ENCODE assay signal across 1 cellular context in the genomic region with DNA sequence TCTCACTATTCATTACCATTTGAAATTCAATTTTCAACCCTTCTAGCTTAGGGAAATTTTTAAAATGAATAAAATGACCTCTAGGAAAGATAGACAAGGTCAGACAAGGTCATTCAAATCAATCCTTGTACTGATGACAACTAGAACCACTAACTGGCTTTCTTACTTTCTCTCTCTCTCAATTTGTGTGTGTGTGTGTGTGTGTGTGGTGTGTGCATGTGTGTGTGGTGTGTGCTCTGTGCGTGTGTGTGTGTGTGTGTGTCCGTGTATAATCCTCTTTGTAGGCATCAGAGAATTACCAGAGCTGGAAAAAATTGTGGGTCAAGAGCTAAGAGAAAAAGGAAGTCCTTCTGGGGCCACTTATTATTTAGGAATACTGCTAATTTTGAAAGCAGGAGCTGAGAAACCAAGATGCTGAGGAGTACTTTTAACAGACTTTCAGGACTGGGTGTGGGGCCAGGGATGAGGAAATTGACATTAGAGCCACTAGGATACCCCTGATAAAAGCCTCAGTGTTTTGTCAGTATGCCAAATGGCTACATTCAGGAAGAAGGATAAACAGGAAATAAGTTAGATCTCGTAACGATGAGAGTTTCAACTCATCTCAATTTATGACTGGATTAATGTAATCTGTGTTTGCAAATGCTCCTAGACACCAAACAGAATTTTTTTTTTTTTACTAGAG.
TF ChIP-seq lines count a peak whose summit lies in the region.

No MANE protein-coding gene starts in this region.

TF ChIP-seq in GM23338, 12 proteins besides CTCF, POLR2A, EP300 and RAD21:
- TF ChIP-seq ZNF462 (CRISPR knock-in tag; IDR thresholded peaks at IDR 0.05) (no peak), NANOG (IDR thresholded peaks at IDR 0.05; ENCODE audit: borderline replicate concordance) (no peak), EZH2 (IDR thresholded peaks at IDR 0.05; ENCODE audit: low read depth, unreplicated experiment) (no peak), STAT1 (IDR thresholded peaks at IDR 0.05; ENCODE audit: unreplicated experiment) (no peak), JUNB (IDR thresholded peaks at IDR 0.05; ENCODE audit: unreplicated experiment) (no peak), CREB1 (CRISPR knock-in tag; IDR thresholded peaks at IDR 0.05; ENCODE audit: low read depth) (no peak), ZNF331 (CRISPR knock-in tag; IDR thresholded peaks at IDR 0.05; ENCODE audit: low read depth) (no peak), EZH2phosphoT487 (IDR thresholded peaks at IDR 0.05; ENCODE audit: unreplicated experiment) (no peak), ZNF114 (CRISPR knock-in tag; IDR thresholded peaks at IDR 0.05) (no peak), POLR2AphosphoS5 (IDR thresholded peaks at IDR 0.05; ENCODE audit: low read depth) (no peak)
- TF ChIP-seq, protein P1, sequence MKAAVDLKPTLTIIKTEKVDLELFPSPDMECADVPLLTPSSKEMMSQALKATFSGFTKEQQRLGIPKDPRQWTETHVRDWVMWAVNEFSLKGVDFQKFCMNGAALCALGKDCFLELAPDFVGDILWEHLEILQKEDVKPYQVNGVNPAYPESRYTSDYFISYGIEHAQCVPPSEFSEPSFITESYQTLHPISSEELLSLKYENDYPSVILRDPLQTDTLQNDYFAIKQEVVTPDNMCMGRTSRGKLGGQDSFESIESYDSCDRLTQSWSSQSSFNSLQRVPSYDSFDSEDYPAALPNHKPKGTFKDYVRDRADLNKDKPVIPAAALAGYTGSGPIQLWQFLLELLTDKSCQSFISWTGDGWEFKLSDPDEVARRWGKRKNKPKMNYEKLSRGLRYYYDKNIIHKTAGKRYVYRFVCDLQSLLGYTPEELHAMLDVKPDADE (IDR thresholded peaks at IDR 0.05), result no peak
- TF ChIP-seq, protein P2, sequence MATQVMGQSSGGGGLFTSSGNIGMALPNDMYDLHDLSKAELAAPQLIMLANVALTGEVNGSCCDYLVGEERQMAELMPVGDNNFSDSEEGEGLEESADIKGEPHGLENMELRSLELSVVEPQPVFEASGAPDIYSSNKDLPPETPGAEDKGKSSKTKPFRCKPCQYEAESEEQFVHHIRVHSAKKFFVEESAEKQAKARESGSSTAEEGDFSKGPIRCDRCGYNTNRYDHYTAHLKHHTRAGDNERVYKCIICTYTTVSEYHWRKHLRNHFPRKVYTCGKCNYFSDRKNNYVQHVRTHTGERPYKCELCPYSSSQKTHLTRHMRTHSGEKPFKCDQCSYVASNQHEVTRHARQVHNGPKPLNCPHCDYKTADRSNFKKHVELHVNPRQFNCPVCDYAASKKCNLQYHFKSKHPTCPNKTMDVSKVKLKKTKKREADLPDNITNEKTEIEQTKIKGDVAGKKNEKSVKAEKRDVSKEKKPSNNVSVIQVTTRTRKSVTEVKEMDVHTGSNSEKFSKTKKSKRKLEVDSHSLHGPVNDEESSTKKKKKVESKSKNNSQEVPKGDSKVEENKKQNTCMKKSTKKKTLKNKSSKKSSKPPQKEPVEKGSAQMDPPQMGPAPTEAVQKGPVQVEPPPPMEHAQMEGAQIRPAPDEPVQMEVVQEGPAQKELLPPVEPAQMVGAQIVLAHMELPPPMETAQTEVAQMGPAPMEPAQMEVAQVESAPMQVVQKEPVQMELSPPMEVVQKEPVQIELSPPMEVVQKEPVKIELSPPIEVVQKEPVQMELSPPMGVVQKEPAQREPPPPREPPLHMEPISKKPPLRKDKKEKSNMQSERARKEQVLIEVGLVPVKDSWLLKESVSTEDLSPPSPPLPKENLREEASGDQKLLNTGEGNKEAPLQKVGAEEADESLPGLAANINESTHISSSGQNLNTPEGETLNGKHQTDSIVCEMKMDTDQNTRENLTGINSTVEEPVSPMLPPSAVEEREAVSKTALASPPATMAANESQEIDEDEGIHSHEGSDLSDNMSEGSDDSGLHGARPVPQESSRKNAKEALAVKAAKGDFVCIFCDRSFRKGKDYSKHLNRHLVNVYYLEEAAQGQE (IDR thresholded peaks at IDR 0.05; ENCODE audit: unreplicated experiment), result no peak
